ENCODE assay signal across 21 cellular contexts in genomic region chr1:217881607-217882332, GRCh38.
DNase-seq lines count a peak whose midpoint lies in the region; ATAC-seq, FAIRE-seq and TF ChIP-seq lines count a peak whose summit lies in the region.
"Had no signal": no experiment of that assay in that cellular context is flagged by ENCODE, and none has a peak within 500 bp of the region (broad histone marks: within the 10 kb centered on the region; RNA-seq: fewer than 3 reads in every experiment).

No MANE protein-coding gene starts in this region.

- H3K4me3 Mint-ChIP-seq in WTC11 = no peak overlapping the region
- H3K4me3 Mint-ChIP-seq: activated CD4-positive, alpha-beta memory T cell treated with anti-CD3 and anti-CD28 coated beads for 36 hours; activated naive CD4-positive, alpha-beta T cell treated with anti-CD3 and anti-CD28 coated beads, Interleukin-2, amount 50 U/mL, for 24 hours; activated T-cell treated with anti-CD3 and anti-CD28 coated beads, Interleukin-2, amount 50 U/mL, for 4 hours had no signal

- H3K36me3 Mint-ChIP-seq in WTC11 = peaks cover 11% of the 10 kb centered on the region
- H3K36me3 Mint-ChIP-seq: activated CD4-positive, alpha-beta memory T cell treated with anti-CD3 and anti-CD28 coated beads for 36 hours; activated naive CD4-positive, alpha-beta T cell treated with anti-CD3 and anti-CD28 coated beads, Interleukin-2, amount 50 U/mL, for 24 hours had no signal

- CTCF ChIA-PET in WTC11 (lab: Charles Lee) = interaction anchor here (0.6 kb wide), 1 partner anchor 49 kb away, joined by 3 read pairs; no protein-coding TSS in a partner anchor

- POLR2A ChIA-PET in WTC11 (lab: Charles Lee) = no interaction called here

- peaks cover 5% of the 10 kb centered on the region; the same call in 1 of the 2 replicates for H3K4me1 Mint-ChIP-seq in WTC11
- H3K4me1 Mint-ChIP-seq: activated naive CD4-positive, alpha-beta T cell treated with anti-CD3 and anti-CD28 coated beads, Interleukin-2, amount 50 U/mL, for 24 hours had no signal

- H3K27ac Mint-ChIP-seq in WTC11 = no peak overlapping the region
- H3K27ac Mint-ChIP-seq: activated CD4-positive, alpha-beta memory T cell treated with anti-CD3 and anti-CD28 coated beads for 36 hours; activated naive CD4-positive, alpha-beta T cell treated with anti-CD3 and anti-CD28 coated beads, Interleukin-2, amount 50 U/mL, for 24 hours had no signal

- peak; percentile 7 for DNase-seq in HT1080 (ENCODE audit: low read depth)
- no peak for DNase-seq in WTC11 (ENCODE audit: low spot score)
- DNase-seq in iPS-NIHi7 (ENCODE audit: extremely low spot score) = peak; percentile 26
- DNase-seq in NCI-H146 (lab: John Stamatoyannopoulos, UW) = no peak
- DNase-seq in NCI-H1092 treated with DMSO at 0.1 percent for 48 hours (lab: John Stamatoyannopoulos, UW) = no peak
- no peak for DNase-seq in RCC 7860 (ENCODE audit: low spot score)
- DNase-seq in left colon = no peak
- DNase-seq: activated CD4-positive, alpha-beta memory T cell treated with anti-CD3 and anti-CD28 coated beads for 36 hours; activated T-cell treated with anti-CD3 and anti-CD28 coated beads, Interleukin-2, amount 50 U/mL, for 4 hours; AML-193; body of pancreas; lower lobe of right lung; NCI-H1436; OCI-M1; ovary; right lobe of liver had no signal

- peak; percentile 92 for ATAC-seq in WTC11
- no peak for ATAC-seq in left colon
- ATAC-seq: activated T-cell treated with anti-CD3 and anti-CD28 coated beads, Interleukin-2, amount 50 U/mL, for 4 hours; body of pancreas; lower lobe of right lung; right lobe of liver had no signal

- H3K27me3 Mint-ChIP-seq in WTC11 (ENCODE audit: low read depth) = no peaks in the 10 kb centered on the region
- H3K27me3 Mint-ChIP-seq: activated CD4-positive, alpha-beta memory T cell treated with anti-CD3 and anti-CD28 coated beads for 36 hours; activated naive CD4-positive, alpha-beta T cell treated with anti-CD3 and anti-CD28 coated beads, Interleukin-2, amount 50 U/mL, for 24 hours had no signal

- intact Hi-C loops in left colon (cut with DNase I, micrococcal nuclease) = no loop called here

- no peak overlapping the region for H3K27ac ChIP-seq in C4-2B
- H3K27ac ChIP-seq: body of pancreas, coronary artery, KMS-11, lower lobe of right lung, ovary, right lobe of liver, vagina had no signal

- peaks cover 22% of the 10 kb centered on the region for H3K9me3 Mint-ChIP-seq in WTC11
- H3K9me3 Mint-ChIP-seq: activated CD4-positive, alpha-beta memory T cell treated with anti-CD3 and anti-CD28 coated beads for 36 hours; activated T-cell treated with anti-CD3 and anti-CD28 coated beads, Interleukin-2, amount 50 U/mL, for 4 hours had no signal

- TF ChIP-seq CTCF in C4-2B (conservative IDR thresholded peaks at IDR 0.05) (peak; percentile 13; the same call in 1 of the 2 replicates), WTC11 (IDR thresholded peaks at IDR 0.05) (no peak)

- FAIRE-seq in RCC 7860 (lab: Jason Lieb, UNC) = no peak

TF ChIP-seq in WTC11, 78 proteins besides CTCF, POLR2A, EP300 and RAD21:
- TF ChIP-seq NR1H2 (CRISPR knock-in tag; IDR thresholded peaks at IDR 0.05) (no peak), MYBL2 (CRISPR knock-in tag; IDR thresholded peaks at IDR 0.05) (no peak), ZNF263 (CRISPR knock-in tag; IDR thresholded peaks at IDR 0.05; ENCODE audit: low read depth) (no peak), ESRRA (CRISPR knock-in tag; IDR thresholded peaks at IDR 0.05; ENCODE audit: borderline replicate concordance) (no peak), CREB1 (CRISPR knock-in tag; IDR thresholded peaks at IDR 0.05) (no peak), NR2C2 (CRISPR knock-in tag; IDR thresholded peaks at IDR 0.05) (no peak), ETV6 (CRISPR knock-in tag; IDR thresholded peaks at IDR 0.05) (no peak), TCF7 (CRISPR knock-in tag; IDR thresholded peaks at IDR 0.05; ENCODE audit: low read depth) (no peak), MLX (CRISPR knock-in tag; IDR thresholded peaks at IDR 0.05) (no peak), FOXK1 (CRISPR knock-in tag; IDR thresholded peaks at IDR 0.05) (no peak), EMX1 (CRISPR knock-in tag; IDR thresholded peaks at IDR 0.05) (no peak)

Comparison
In these comparisons a context has a peak if more than half of its experiments do, and no peak if none do; other contexts are left out.
1. DNase-seq: peak in HT1080 (single experiment) and iPS-NIHi7 (single experiment); none in WTC11 (single experiment), NCI-H146 (single experiment), NCI-H1092 treated with DMSO at 0.1 percent for 48 hours (single experiment), RCC 7860 (single experiment) and left colon (0 of 2).